12 cellular contexts compared by ENCODE assay signal in the genomic region with DNA sequence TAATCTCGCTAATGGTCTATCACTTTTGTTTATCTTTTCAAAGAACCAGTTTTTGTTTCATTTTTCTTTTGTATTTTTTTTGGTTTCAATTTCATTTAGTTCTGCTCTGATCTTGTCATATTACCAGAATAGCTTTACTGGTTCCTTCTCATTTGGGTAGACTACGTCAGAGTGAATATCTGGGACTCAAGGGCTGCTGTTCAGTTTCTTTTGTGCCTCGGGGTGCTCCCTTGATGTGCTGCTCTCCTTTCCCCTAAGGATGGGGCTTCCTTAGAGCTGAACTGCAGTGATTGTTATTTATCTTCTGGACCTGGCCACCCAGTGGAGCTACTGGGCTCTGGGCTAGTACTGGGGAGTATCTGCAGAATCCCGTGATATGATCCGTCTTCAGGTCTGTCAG. TPM values are rescaled to one million over a fixed set of nuclear protein-coding genes. Genes with fewer than 3 reads are reported as not detected.
DNase-seq lines count a peak whose midpoint lies in the region; ATAC-seq and TF ChIP-seq lines count a peak whose summit lies in the region.
"Had no signal": no experiment of that assay in that cellular context is flagged by ENCODE, and none has a peak within 500 bp of the region (broad histone marks: within the 10 kb centered on the region; RNA-seq: fewer than 3 reads in every experiment).

No MANE protein-coding gene starts in this region.

- DNase-seq in activated naive CD4-positive, alpha-beta T cell treated with anti-CD3 and anti-CD28 coated beads for 36 hours = peak; percentile 59
- no peak for DNase-seq in activated naive CD4-positive, alpha-beta T cell (lab: John Stamatoyannopoulos, UW)
- DNase-seq in activated naive CD4-positive, alpha-beta T cell treated with anti-CD3 and anti-CD28 coated beads, Interleukin-2, amount 50 U/mL, for 72 hours (ENCODE audit: low spot score in 2 of 2) = no peak
- no peak for DNase-seq in stimulated activated naive B cell treated with anti-CD40 and anti-IgM and Interleukin-4, amounts not matched to agents 10 μg/mL and 1 μg/mL and 100 μg/mL, for 72 hours
- DNase-seq in NCI-H774 (lab: John Stamatoyannopoulos, UW) = no peak
- no peak for DNase-seq in stimulated activated CD4-positive, alpha-beta T cell treated with anti-CD3 and anti-CD28 coated beads, Interleukin-2, amount 100 ng/mL, for 24 hours
- no peak for DNase-seq in foreskin fibroblast
- DNase-seq: cortex of kidney, midbrain, psoas muscle had no signal

- peak; percentile 54 for ATAC-seq in HG02852 (IDR thresholded peaks at IDR 0.05; ENCODE audit: unreplicated experiment)
- ATAC-seq in activated naive CD4-positive, alpha-beta T cell treated with anti-CD3 and anti-CD28 coated beads, Interleukin-2, amount 50 U/mL, for 72 hours = peak; percentile 89 to 94
- peak; percentile 75 to 85 for ATAC-seq in stimulated activated naive B cell treated with anti-CD40 and anti-IgM and Interleukin-4, amounts not matched to agents 10 μg/mL and 1 μg/mL and 100 μg/mL, for 72 hours (replicated peaks)
- ATAC-seq: psoas muscle had no signal

- H3K27ac Mint-ChIP-seq in activated naive CD4-positive, alpha-beta T cell treated with anti-CD3 and anti-CD28 coated beads for 36 hours = peak overlapping the region; percentile 79
- H3K27ac Mint-ChIP-seq in activated naive CD4-positive, alpha-beta T cell treated with anti-CD3 and anti-CD28 coated beads, Interleukin-2, amount 50 U/mL, for 72 hours = peak overlapping the region; percentile 53 to 79
- H3K27ac Mint-ChIP-seq in stimulated activated naive B cell treated with anti-CD40 and anti-IgM and Interleukin-4, amounts not matched to agents 10 μg/mL and 1 μg/mL and 100 μg/mL, for 72 hours = peak overlapping the region; percentile 48

- TF ChIP-seq CTCF in foreskin fibroblast (IDR thresholded peaks at IDR 0.05; ENCODE audit: low read depth, low read length) = no peak

- H3K4me3 Mint-ChIP-seq in activated naive CD4-positive, alpha-beta T cell treated with anti-CD3 and anti-CD28 coated beads for 36 hours = peak overlapping the region; percentile 50
- H3K4me3 Mint-ChIP-seq in stimulated activated naive B cell treated with anti-CD40 and anti-IgM and Interleukin-4, amounts not matched to agents 10 μg/mL and 1 μg/mL and 100 μg/mL, for 72 hours = peak overlapping the region; percentile 23 to 55

- CTCF ChIA-PET in activated naive CD4-positive, alpha-beta T cell treated with anti-CD3 and anti-CD28 coated beads for 36 hours (lab: Charles Lee) = interaction anchor here (0.7 to 1.8 kb wide), 6 partner anchors 9 to 103 kb away, joined by 3 to 5 read pairs (median 3); no protein-coding TSS in a partner anchor

- H3K27me3 Mint-ChIP-seq in activated naive CD4-positive, alpha-beta T cell treated with anti-CD3 and anti-CD28 coated beads for 36 hours (ENCODE audit: low read depth) = no peaks in the 10 kb centered on the region
- H3K27me3 Mint-ChIP-seq in stimulated activated naive B cell treated with anti-CD40 and anti-IgM and Interleukin-4, amounts not matched to agents 10 μg/mL and 1 μg/mL and 100 μg/mL, for 72 hours = peaks cover 13 to 25% of the 10 kb centered on the region in 2 donors

- H3K4me1 Mint-ChIP-seq in activated naive CD4-positive, alpha-beta T cell treated with anti-CD3 and anti-CD28 coated beads for 36 hours (ENCODE audit: low read depth) = peaks cover 19% of the 10 kb centered on the region
- peaks cover 19 to 37% of the 10 kb centered on the region in 2 donors for H3K4me1 Mint-ChIP-seq in stimulated activated naive B cell treated with anti-CD40 and anti-IgM and Interleukin-4, amounts not matched to agents 10 μg/mL and 1 μg/mL and 100 μg/mL, for 72 hours

- peaks cover 17% of the 10 kb centered on the region for H3K9me3 Mint-ChIP-seq in activated naive CD4-positive, alpha-beta T cell treated with anti-CD3 and anti-CD28 coated beads for 36 hours
- H3K9me3 Mint-ChIP-seq in activated naive CD4-positive, alpha-beta T cell treated with anti-CD3 and anti-CD28 coated beads, Interleukin-2, amount 50 U/mL, for 72 hours = peaks cover 16 to 30% of the 10 kb centered on the region in 2 donors
- H3K9me3 Mint-ChIP-seq in stimulated activated naive B cell treated with anti-CD40 and anti-IgM and Interleukin-4, amounts not matched to agents 10 μg/mL and 1 μg/mL and 100 μg/mL, for 72 hours = peaks cover 13 to 28% of the 10 kb centered on the region in 2 donors

- no peak overlapping the region for H3K4me3 ChIP-seq in foreskin fibroblast (ENCODE audit: low read depth in 1 of 2, low read length in 2 of 2)
- H3K4me3 ChIP-seq: psoas muscle had no signal

- intact Hi-C loops in activated naive CD4-positive, alpha-beta T cell treated with anti-CD3 and anti-CD28 coated beads for 36 hours (cut with micrococcal nuclease) = loop anchor here (1.0 to 2.0 kb wide), 3 partner anchors 19 to 406 kb away; partner anchors contain the start of gene PSD4

- H3K36me3 Mint-ChIP-seq in activated naive CD4-positive, alpha-beta T cell treated with anti-CD3 and anti-CD28 coated beads for 36 hours (ENCODE audit: low read depth) = peaks cover 3% of the 10 kb centered on the region
- peaks cover 18 to 31% of the 10 kb centered on the region in 2 donors for H3K36me3 Mint-ChIP-seq in activated naive CD4-positive, alpha-beta T cell treated with anti-CD3 and anti-CD28 coated beads, Interleukin-2, amount 50 U/mL, for 72 hours
- peaks cover 12 to 20% of the 10 kb centered on the region in 2 donors for H3K36me3 Mint-ChIP-seq in stimulated activated naive B cell treated with anti-CD40 and anti-IgM and Interleukin-4, amounts not matched to agents 10 μg/mL and 1 μg/mL and 100 μg/mL, for 72 hours

RNA-seq across cellular contexts. Expression of gene IL1RN, which starts 29.3 kb away (rescaled TPM):
- total RNA-seq in activated naive CD4-positive, alpha-beta T cell treated with anti-CD3 and anti-CD28 coated beads for 36 hours = 1 to 10 TPM in 1 of 2 experiments, under 1 TPM in 1; 0.77 to 1.2 TPM
- 1 to 10 TPM; 1.6 to 2.1 TPM for total RNA-seq in activated naive CD4-positive, alpha-beta T cell treated with anti-CD3 and anti-CD28 coated beads, Interleukin-2, amount 50 U/mL, for 72 hours
- total RNA-seq: Daoy had no signal

RNA-seq across cellular contexts. Expression of gene IL1F10, which starts 30.3 kb away (rescaled TPM):
- total RNA-seq in activated naive CD4-positive, alpha-beta T cell treated with anti-CD3 and anti-CD28 coated beads for 36 hours = not detected
- not detected for total RNA-seq in activated naive CD4-positive, alpha-beta T cell treated with anti-CD3 and anti-CD28 coated beads, Interleukin-2, amount 50 U/mL, for 72 hours
- total RNA-seq: Daoy, psoas muscle had no signal

RNA-seq across cellular contexts. Expression of gene IL36RN, which starts 39.1 kb away (rescaled TPM):
- total RNA-seq in activated naive CD4-positive, alpha-beta T cell treated with anti-CD3 and anti-CD28 coated beads for 36 hours = not detected
- not detected for total RNA-seq in activated naive CD4-positive, alpha-beta T cell treated with anti-CD3 and anti-CD28 coated beads, Interleukin-2, amount 50 U/mL, for 72 hours
- total RNA-seq: Daoy, psoas muscle had no signal

RNA-seq across cellular contexts. Expression of gene IL36B, which starts 45.4 kb away (rescaled TPM):
- not detected for total RNA-seq in activated naive CD4-positive, alpha-beta T cell treated with anti-CD3 and anti-CD28 coated beads for 36 hours
- not detected for total RNA-seq in activated naive CD4-positive, alpha-beta T cell treated with anti-CD3 and anti-CD28 coated beads, Interleukin-2, amount 50 U/mL, for 72 hours
- total RNA-seq: Daoy, psoas muscle had no signal
